Comparison of ENCODE assay signal across 19 cellular contexts in the genomic region with DNA sequence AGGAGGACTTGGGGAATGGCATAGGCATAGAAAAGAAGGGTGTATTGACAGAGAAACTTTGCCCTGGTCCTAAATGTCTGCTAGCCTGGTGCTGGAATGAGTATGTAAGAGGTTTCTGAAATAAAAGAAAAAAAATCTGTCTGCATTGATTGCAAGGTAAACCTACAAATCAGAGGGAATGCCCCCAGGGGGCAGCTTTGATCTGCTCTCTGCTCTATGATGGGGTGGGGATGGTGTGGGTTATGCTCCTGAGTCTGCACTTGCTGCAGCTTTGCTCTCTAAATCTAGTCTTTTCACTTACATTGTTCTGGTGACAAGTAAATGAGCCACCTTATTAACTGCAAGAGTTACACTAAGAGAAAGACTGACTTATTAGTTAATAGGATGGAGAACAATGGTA.
"Had no signal": no experiment of that assay in that cellular context is flagged by ENCODE, and none has a peak within 500 bp of the region (broad histone marks: within the 10 kb centered on the region; RNA-seq: fewer than 3 reads in every experiment).

No MANE protein-coding gene starts in this region.

- H3K4me3 ChIP-seq: lung, ovary, prostate gland, upper lobe of left lung had no signal

- H3K9me3 ChIP-seq: ovary, prostate gland, upper lobe of left lung had no signal

- H3K4me1 Mint-ChIP-seq: activated T-helper 17 cell treated with anti-CD3 and anti-CD28 coated beads, Interleukin-2, amount 50 U/mL, for 72 hours; naive thymus-derived CD8-positive, alpha-beta T cell had no signal

- H3K36me3 Mint-ChIP-seq: activated naive CD4-positive, alpha-beta T cell treated with anti-CD3 and anti-CD28 coated beads, Interleukin-2, amount 50 U/mL, for 72 hours; brain; mesothelial cell of epicardium had no signal

- H3K9me3 Mint-ChIP-seq: mesothelial cell of epicardium had no signal

- H3K27ac Mint-ChIP-seq: activated naive CD4-positive, alpha-beta T cell treated with anti-CD3 and anti-CD28 coated beads, Interleukin-2, amount 50 U/mL, for 72 hours; activated T-cell treated with anti-CD3 and anti-CD28 coated beads, Interleukin-2, amount 50 U/mL, for 24 hours; activated T-helper 17 cell treated with anti-CD3 and anti-CD28 coated beads, Interleukin-2, amount 50 U/mL, for 72 hours; dendritic cell treated with granulocyte-macrophage colony-stimulating factor and Interleukin-4, amounts not matched to agents 40 ng/mL and 50 ng/mL, for 4 days; mesothelial cell of epicardium; naive thymus-derived CD8-positive, alpha-beta T cell; T-helper 2 cell treated with Interferon-gamma antibody and Interleukin-4, amounts not matched to agents 5 μg/mL and 100 μg/mL, for 36 hours had no signal

- H3K4me1 ChIP-seq: prostate gland, upper lobe of left lung had no signal

- H3K27ac ChIP-seq: ovary, prostate gland, upper lobe of left lung, VCaP had no signal

- H3K27me3 ChIP-seq: ovary, upper lobe of left lung had no signal

- DNase-seq: activated CD4-positive, alpha-beta T cell treated with anti-CD3 and anti-CD28 coated beads for 1 hour; activated T-cell treated with anti-CD3 and anti-CD28 coated beads, Interleukin-2, amount 50 U/mL, for 24 hours; aorta; effector CD4-positive, alpha-beta T cell; naive thymus-derived CD8-positive, alpha-beta T cell; ovary; right cardiac atrium; stimulated activated CD4-positive, alpha-beta T cell treated with anti-CD3 and anti-CD28 coated beads, Interleukin-4, amount 100 ng/mL, for 24 hours; stimulated activated naive CD4-positive, alpha-beta T cell treated with Interleukin-2 at 50 U/mL for 16 hours; upper lobe of left lung had no signal

- H3K27me3 Mint-ChIP-seq: activated T-cell treated with anti-CD3 and anti-CD28 coated beads, Interleukin-2, amount 50 U/mL, for 24 hours; activated T-helper 17 cell treated with anti-CD3 and anti-CD28 coated beads, Interleukin-2, amount 50 U/mL, for 72 hours; brain; dendritic cell treated with granulocyte-macrophage colony-stimulating factor and Interleukin-4, amounts not matched to agents 40 ng/mL and 50 ng/mL, for 4 days had no signal

- H3K4me3 Mint-ChIP-seq: activated T-cell treated with anti-CD3 and anti-CD28 coated beads, Interleukin-2, amount 50 U/mL, for 24 hours; activated T-helper 17 cell treated with anti-CD3 and anti-CD28 coated beads, Interleukin-2, amount 50 U/mL, for 72 hours; brain; dendritic cell treated with granulocyte-macrophage colony-stimulating factor and Interleukin-4, amounts not matched to agents 40 ng/mL and 50 ng/mL, for 4 days; mesothelial cell of epicardium; naive thymus-derived CD8-positive, alpha-beta T cell; T-helper 2 cell treated with Interferon-gamma antibody and Interleukin-4, amounts not matched to agents 5 μg/mL and 100 μg/mL, for 36 hours had no signal

- H3K36me3 ChIP-seq: ovary, prostate gland, upper lobe of left lung had no signal
